8 cellular contexts compared by ENCODE assay signal in the genomic region with DNA sequence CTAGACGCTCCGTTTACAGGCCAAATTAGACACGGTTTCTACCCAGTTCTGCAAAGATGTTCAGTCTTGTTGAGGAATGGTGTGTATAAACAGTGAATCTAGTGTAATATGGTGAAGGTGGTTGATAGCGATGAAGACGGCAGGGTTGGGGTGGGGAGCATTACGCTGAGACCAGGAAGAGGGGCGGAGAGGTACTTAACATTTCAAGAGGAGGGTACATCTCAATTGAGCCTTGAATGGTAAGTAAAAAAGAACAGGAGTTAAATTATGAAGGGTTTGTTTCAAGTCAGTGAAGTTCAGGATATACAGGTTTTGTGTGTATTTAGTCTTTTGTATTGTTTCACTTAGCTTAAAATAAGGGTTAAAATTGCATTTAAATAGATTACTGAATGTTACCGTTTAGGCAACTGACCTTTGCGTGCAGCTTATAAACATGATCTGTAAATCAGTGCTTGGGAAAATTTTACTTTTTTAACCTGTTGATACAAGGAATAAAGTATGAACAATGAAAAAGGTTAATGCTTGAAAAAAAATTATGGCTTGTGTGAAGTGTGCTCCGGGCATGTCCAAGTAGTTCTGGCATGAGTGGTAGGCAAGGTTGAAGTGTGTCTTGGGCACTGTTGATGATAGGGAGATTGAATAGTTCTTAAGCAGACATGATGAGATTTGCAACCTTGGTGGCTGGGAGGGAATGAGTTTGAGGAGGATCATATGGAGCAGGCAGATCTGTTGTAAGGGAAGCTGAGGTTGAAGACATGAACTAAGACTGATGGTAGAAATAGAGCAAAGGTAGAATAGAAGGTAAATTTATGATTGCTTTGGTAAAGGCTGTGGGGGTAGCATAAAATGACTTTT. TPM values are rescaled to one million over a fixed set of nuclear protein-coding genes. Genes with fewer than 3 reads are reported as not detected.
A peak's percentile ranks its signal among the peaks of the same experiment; 100 is the strongest.
DNase-seq lines count a peak whose midpoint lies in the region; ATAC-seq, FAIRE-seq and TF ChIP-seq lines count a peak whose summit lies in the region.

No MANE protein-coding gene starts in this region.

- no peak for TF ChIP-seq CTCF in PC-9 (conservative IDR thresholded peaks at IDR 0.05)
- TF ChIP-seq CTCF in fibroblast of lung (conservative IDR thresholded peaks at IDR 0.05 in 1 of 2, IDR thresholded peaks at IDR 0.05 in 1 of 2; ENCODE audit: low read depth in 1 of 2, low read length in 2 of 2): no peak

- POLR2A ChIA-PET in PC-9 (lab: Charles Lee; ENCODE audit: unreplicated experiment): interaction anchor here (0.6 kb wide), 1 partner anchor 210 kb away, joined by 5 read pairs; no protein-coding TSS in a partner anchor

- H3K27ac ChIP-seq in PC-9 (peak overlapping the region; percentile 21), fibroblast of lung (ENCODE audit: insufficient read depth, low read length) (peak overlapping the region; percentile 86), small intestine (ENCODE audit: low read depth in 1 of 2, low read length in 1 of 2) (no peak overlapping the region)

- H3K4me1 ChIP-seq in PC-9 (replicated peaks; ENCODE audit: insufficient read depth) (peaks cover 21% of the 10 kb centered on the region), fibroblast of lung (ENCODE audit: control insufficient read depth, extremely low read depth, insufficient read depth, low read length) (peaks cover 11% of the 10 kb centered on the region), small intestine (ENCODE audit: control insufficient read depth in 2 of 2, insufficient read depth in 1 of 2, low read depth in 1 of 2, low read length in 1 of 2) (peaks cover 0 to 8% of the 10 kb centered on the region in 2 donors)

- peaks cover 55% of the 10 kb centered on the region for H3K79me2 ChIP-seq in PC-9 (ENCODE audit: low read depth)
- H3K79me2 ChIP-seq in fibroblast of lung (ENCODE audit: control insufficient read depth, insufficient read depth, low read length): peaks cover 49% of the 10 kb centered on the region

- peaks cover 48% of the 10 kb centered on the region for H3F3A ChIP-seq in PC-9 (ENCODE audit: insufficient read depth, low read depth)

- WGBS in small intestine, 3 donors: 1 to 3% (median 3%) methylated on average over 10 of the region's 10 CpGs

- intact Hi-C loops in PC-9 (cut with micrococcal nuclease; ENCODE audit: unreplicated experiment): no loop called here

- H3K9ac ChIP-seq in fibroblast of lung (ENCODE audit: insufficient read depth, low read length): peak overlapping the region; percentile 87

- no peaks in the 10 kb centered on the region for H3K27me3 ChIP-seq in PC-9 (ENCODE audit: insufficient read depth, low read depth)
- H3K27me3 ChIP-seq in fibroblast of lung (ENCODE audit: control insufficient read depth, insufficient read depth, low read length): no peaks in the 10 kb centered on the region
- no peaks in the 10 kb centered on the region for H3K27me3 ChIP-seq in small intestine (ENCODE audit: control insufficient read depth in 2 of 2, insufficient read depth in 2 of 2, low read length in 2 of 2)

- H3K4me3 ChIP-seq in PC-9 (peak overlapping the region; percentile 84), fibroblast of lung (replicated peaks in 1 of 4; ENCODE audit: control extremely low read depth in 1 of 4, insufficient read depth in 1 of 4, low read depth in 3 of 4, low read length in 4 of 4) (peak overlapping the region; percentile 74 to 99 (median 90)), small intestine (ENCODE audit: low read depth in 1 of 2, low read length in 2 of 2) (peak overlapping the region; percentile 57 to 64)

- H3K9me3 ChIP-seq in PC-9 (ENCODE audit: insufficient read depth, low read depth) (no peaks in the 10 kb centered on the region), fibroblast of lung (ENCODE audit: control insufficient read depth, insufficient read depth, low read depth, low read length) (no peaks in the 10 kb centered on the region), small intestine (ENCODE audit: control insufficient read depth, low read depth) (no peaks in the 10 kb centered on the region)

- BruUV-seq in PC-9 (replicated peaks; lab: Mats Ljungman, UMichigan): no TSS peak

- H3K4me2 ChIP-seq in PC-9: peak overlapping the region; percentile 98
- peak overlapping the region; percentile 99 for H3K4me2 ChIP-seq in fibroblast of lung (ENCODE audit: extremely low read depth, insufficient read depth, low read length)

- peaks cover 27% of the 10 kb centered on the region for H4K20me1 ChIP-seq in PC-9 (ENCODE audit: insufficient read depth)
- H4K20me1 ChIP-seq in fibroblast of lung (ENCODE audit: control insufficient read depth, extremely low read depth, insufficient read depth, low read length): no peaks in the 10 kb centered on the region

- H2AFZ ChIP-seq in PC-9: peak overlapping the region; percentile 86
- peak overlapping the region; percentile 98 for H2AFZ ChIP-seq in fibroblast of lung (ENCODE audit: low read length)

- no peak for FAIRE-seq in small intestine (lab: Jason Lieb, UNC)

- no peak for ATAC-seq in GM18909 (IDR thresholded peaks at IDR 0.05; ENCODE audit: poor library complexity, unreplicated experiment)
- ATAC-seq in GM21619 (IDR thresholded peaks at IDR 0.05; ENCODE audit: unreplicated experiment): no peak

- peaks cover 39% of the 10 kb centered on the region for H3K36me3 ChIP-seq in PC-9 (ENCODE audit: low read depth)
- peaks cover 38% of the 10 kb centered on the region for H3K36me3 ChIP-seq in fibroblast of lung (ENCODE audit: control insufficient read depth, insufficient read depth, low read length)
- H3K36me3 ChIP-seq in small intestine (ENCODE audit: control insufficient read depth in 2 of 2, insufficient read depth in 2 of 2, low read length in 2 of 2): peaks cover 14 to 25% of the 10 kb centered on the region in 2 donors

- DNase-seq in DMS53 (lab: John Stamatoyannopoulos, UW): peak; percentile 51
- no peak for DNase-seq in DMS53 treated with DMSO at 0.1 percent for 48 hours (lab: John Stamatoyannopoulos, UW; ENCODE audit: unreplicated experiment)
- no peak for DNase-seq in PC-9
- peak in 1 of 2 donors; percentile 11 for DNase-seq in fibroblast of lung (ENCODE audit: low read depth in 2 of 2)
- DNase-seq in small intestine: no peak
- no peak for DNase-seq in T1000 (lab: John Stamatoyannopoulos, UW)

- CTCF ChIA-PET in PC-9 (lab: Charles Lee): no interaction called here

- H3K9me2 ChIP-seq in PC-9 (ENCODE audit: insufficient read depth): no peaks in the 10 kb centered on the region

RNA-seq across cellular contexts. Expression of a gene that starts 0.8 kb away (rescaled TPM):
- total RNA-seq in PC-9 (2021) (41.4 and 42.2 TPM in 2 replicates), fibroblast of lung (27.4 and 32.4 TPM in 2 replicates)
- polyA plus RNA-seq in fibroblast of lung (39.7 and 55.2 TPM in 2 replicates), small intestine (10 to 100 TPM in 2 of 3 donors, 1 to 10 TPM in 1; 10.0 to 38.7 (median 12.7) TPM)
- polyA plus RNA-seq in fibroblast of lung (2012): 41.4 and 49.3 TPM in 2 replicates
- polyA minus RNA-seq in fibroblast of lung (ENCODE audit: low replicate concordance): 15.0 and 27.4 TPM in 2 replicates

RNA-seq across cellular contexts. Expression of a gene that starts 1.0 kb away (rescaled TPM):
- total RNA-seq in PC-9 (2021) (91.3 and 98.4 TPM in 2 replicates), fibroblast of lung (83.7 and 106 TPM in 2 replicates)
- polyA plus RNA-seq in fibroblast of lung (173 TPM in 2 replicates), small intestine (10 to 100 TPM; 49.0 to 91.2 (median 52.4) TPM)
- polyA plus RNA-seq in fibroblast of lung (2012): 137 TPM in 2 replicates
- 298 and 444 TPM in 2 replicates for polyA minus RNA-seq in fibroblast of lung (ENCODE audit: low replicate concordance)

RNA-seq across cellular contexts. Expression of a gene that starts 7.6 kb away (rescaled TPM):
- total RNA-seq in PC-9 (2021) (0.55 and 1.5 TPM in 2 replicates), fibroblast of lung (0.26 and 0.33 TPM in 2 replicates)
- polyA plus RNA-seq in fibroblast of lung (0.17 and 0.18 TPM in 2 replicates), small intestine (under 1 TPM; 0.22 to 0.54 (median 0.51) TPM)
- 0.38 and 0.61 TPM in 2 replicates for polyA plus RNA-seq in fibroblast of lung (2012)
- polyA minus RNA-seq in fibroblast of lung (ENCODE audit: low replicate concordance): not detected in 2 replicates

RNA-seq across cellular contexts. Expression of a gene that starts 40.4 kb away (rescaled TPM):
- total RNA-seq in PC-9 (2021) (50.5 and 60.9 TPM in 2 replicates), fibroblast of lung (7.4 and 8.9 TPM in 2 replicates)
- polyA plus RNA-seq in fibroblast of lung (18.9 and 22.9 TPM in 2 replicates), small intestine (10 to 100 TPM; 17.2 to 30.3 (median 29.3) TPM)
- polyA plus RNA-seq in fibroblast of lung (2012): 15.6 and 21.0 TPM in 2 replicates
- 12.6 and 22.3 TPM in 2 replicates for polyA minus RNA-seq in fibroblast of lung (ENCODE audit: low replicate concordance)

RNA-seq across cellular contexts. Expression of a gene that starts 58.1 kb away (rescaled TPM):
- total RNA-seq in PC-9 (2021): 36.1 and 42.4 TPM in 2 replicates
- 18.2 and 20.5 TPM in 2 replicates for total RNA-seq in fibroblast of lung
- polyA plus RNA-seq in fibroblast of lung: 21.7 and 26.1 TPM in 2 replicates
- 14.2 and 17.8 TPM in 2 replicates for polyA plus RNA-seq in fibroblast of lung (2012)
- 19.2 and 70.1 TPM in 2 replicates for polyA minus RNA-seq in fibroblast of lung (ENCODE audit: low replicate concordance)
- polyA plus RNA-seq in small intestine: 10 to 100 TPM in 1 of 3 donors, 1 to 10 TPM in 2; 5.1 to 11.1 (median 6.5) TPM

Comparison
In these comparisons a context has a peak if more than half of its experiments do, and no peak if none do; other contexts are left out.
1. H3K27ac ChIP-seq: peak in PC-9 (single experiment) and fibroblast of lung (single experiment); none in small intestine (0 of 2).
2. Peak in every context shown above with its lines, with median percentiles within 50 percentile points of each other: H3K4me3 ChIP-seq.